ENCODE assay signal across 12 cellular contexts in the genomic region with DNA sequence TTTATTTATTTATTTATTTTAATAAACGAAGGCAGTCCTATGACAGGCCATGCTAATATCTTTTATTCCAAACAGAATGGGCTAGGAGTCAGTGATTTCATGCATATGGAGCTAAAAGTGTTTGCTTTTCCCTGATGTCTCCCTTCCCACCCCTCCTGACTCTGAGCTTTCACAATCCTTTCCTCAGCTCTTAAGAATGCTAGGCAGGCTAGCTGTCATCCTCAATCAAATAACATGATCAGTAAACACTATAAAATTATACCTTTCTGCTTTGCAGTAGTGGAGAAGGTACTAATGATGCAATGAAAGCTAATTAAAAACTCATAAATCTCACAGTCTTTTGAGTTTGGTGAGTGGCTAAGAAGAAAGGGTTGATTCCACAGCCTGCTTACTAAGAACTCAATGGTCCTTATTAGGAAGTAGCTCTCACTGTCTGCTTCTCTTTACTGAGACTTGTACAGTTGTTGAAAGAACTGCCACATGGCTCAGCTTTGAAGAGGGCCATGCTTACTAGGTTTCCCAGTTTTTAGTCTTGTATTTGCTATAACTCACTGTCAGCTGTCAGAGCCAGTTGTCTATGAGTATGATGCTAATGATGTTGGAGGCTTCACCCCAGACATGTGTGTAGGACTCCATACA.
DNase-seq lines count a peak whose midpoint lies in the region; ATAC-seq and TF ChIP-seq lines count a peak whose summit lies in the region.
"Had no signal": no experiment of that assay in that cellular context is flagged by ENCODE, and none has a peak within 500 bp of the region (broad histone marks: within the 10 kb centered on the region; RNA-seq: fewer than 3 reads in every experiment).

No MANE protein-coding gene starts in this region.

- H3K9me3 ChIP-seq in SJCRH30 (replicated peaks), result no peaks in the 10 kb centered on the region
- H3K9me3 ChIP-seq: thoracic aorta had no signal

- no peak for TF ChIP-seq CTCF in epithelial cell of esophagus (IDR thresholded peaks at IDR 0.05; ENCODE audit: insufficient read depth, low read depth, low read length, missing control alignments)
- TF ChIP-seq CTCF in retinal pigment epithelial cell (conservative IDR thresholded peaks at IDR 0.05; ENCODE audit: low read depth, low read length), result no peak
- TF ChIP-seq CTCF in GM20000 (IDR thresholded peaks at IDR 0.05; ENCODE audit: extremely low read depth, missing control alignments), result no peak

- peaks cover 8% of the 10 kb centered on the region for H3K4me1 ChIP-seq in SJCRH30

- no peaks in the 10 kb centered on the region for H3K36me3 ChIP-seq in SJCRH30
- H3K36me3 ChIP-seq: thoracic aorta had no signal

- no peak overlapping the region for H3K27ac ChIP-seq in SJCRH30
- H3K27ac ChIP-seq: dorsolateral prefrontal cortex, KMS-11 had no signal

- no peak for ATAC-seq in HG03159 (IDR thresholded peaks at IDR 0.05; ENCODE audit: unreplicated experiment)
- ATAC-seq in HG03108 (IDR thresholded peaks at IDR 0.05; ENCODE audit: unreplicated experiment), result no peak

- H3K4me3 ChIP-seq in epithelial cell of esophagus (ENCODE audit: low read length) (no peak overlapping the region), retinal pigment epithelial cell (ENCODE audit: low read length) (no peak overlapping the region), SJCRH30 (no peak overlapping the region)
- H3K4me3 ChIP-seq: dorsolateral prefrontal cortex, thoracic aorta had no signal

- peak; percentile 32 for DNase-seq in ELR (ENCODE audit: low read depth)
- peak; percentile 39 for DNase-seq in NCI-H345 (lab: John Stamatoyannopoulos, UW)
- peak; percentile 82 for DNase-seq in epithelial cell of esophagus (ENCODE audit: low read depth)
- peak; percentile 87 for DNase-seq in retinal pigment epithelial cell (ENCODE audit: low read depth)
- no peak for DNase-seq in GM20000 (ENCODE audit: low spot score)
- DNase-seq in SJCRH30, result no peak
- DNase-seq: activated B cell treated with CpG ODN at 0.5 μM for 24 hours, dorsolateral prefrontal cortex had no signal

- H3K27me3 ChIP-seq in SJCRH30, result no peaks in the 10 kb centered on the region; the same call in 1 of the 2 replicates
- H3K27me3 ChIP-seq: dorsolateral prefrontal cortex had no signal

Comparison
In these comparisons a context has a peak if more than half of its experiments do, and no peak if none do; other contexts are left out.
1. DNase-seq: peak in ELR (single experiment), NCI-H345 (single experiment), epithelial cell of esophagus (single experiment) and retinal pigment epithelial cell (single experiment); none in GM20000 (single experiment) and SJCRH30 (0 of 2).